Comparison of ENCODE assay signal across 1 cellular context in the genomic region with DNA sequence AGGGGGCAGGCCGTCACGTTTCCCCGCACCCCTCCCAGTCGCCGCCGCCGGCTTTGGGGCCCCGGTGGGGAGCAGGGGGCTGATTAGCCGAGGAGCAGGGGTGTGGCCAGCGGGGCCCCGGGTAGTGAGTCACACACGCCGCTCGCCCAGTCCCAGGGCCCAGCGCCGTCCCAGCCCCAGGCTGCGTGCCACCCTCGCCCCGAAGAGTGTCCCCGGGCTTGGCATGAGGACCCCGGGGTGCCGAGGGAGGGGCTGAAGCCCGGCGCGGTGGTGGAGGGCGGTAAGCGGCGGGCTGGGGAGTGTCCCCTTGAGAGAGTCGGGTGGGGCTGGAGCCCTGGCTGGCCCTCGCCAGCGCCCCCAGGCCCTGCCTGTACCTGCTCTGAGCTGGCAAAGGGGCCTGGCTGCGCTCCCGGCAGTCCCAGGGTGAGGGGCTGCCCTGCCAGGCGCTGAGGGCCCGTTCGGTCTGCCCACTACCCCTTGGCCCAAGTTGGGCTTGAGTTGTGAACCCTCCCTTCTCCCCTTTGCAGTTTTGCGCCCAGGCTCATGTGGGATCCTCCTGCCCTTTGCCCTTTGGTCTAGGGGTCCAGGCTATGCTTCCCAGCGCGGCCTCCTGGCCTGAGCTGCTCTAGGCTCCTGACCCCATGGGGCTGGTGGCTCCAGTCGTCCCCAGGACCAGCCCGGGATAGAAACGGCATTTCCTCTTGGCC.
TF ChIP-seq lines count a peak whose summit lies in the region.

No MANE protein-coding gene starts in this region.

TF ChIP-seq in K562, 482 proteins besides CTCF, POLR2A, EP300 and RAD21 (continued from another document):
- TF ChIP-seq, protein P1, sequence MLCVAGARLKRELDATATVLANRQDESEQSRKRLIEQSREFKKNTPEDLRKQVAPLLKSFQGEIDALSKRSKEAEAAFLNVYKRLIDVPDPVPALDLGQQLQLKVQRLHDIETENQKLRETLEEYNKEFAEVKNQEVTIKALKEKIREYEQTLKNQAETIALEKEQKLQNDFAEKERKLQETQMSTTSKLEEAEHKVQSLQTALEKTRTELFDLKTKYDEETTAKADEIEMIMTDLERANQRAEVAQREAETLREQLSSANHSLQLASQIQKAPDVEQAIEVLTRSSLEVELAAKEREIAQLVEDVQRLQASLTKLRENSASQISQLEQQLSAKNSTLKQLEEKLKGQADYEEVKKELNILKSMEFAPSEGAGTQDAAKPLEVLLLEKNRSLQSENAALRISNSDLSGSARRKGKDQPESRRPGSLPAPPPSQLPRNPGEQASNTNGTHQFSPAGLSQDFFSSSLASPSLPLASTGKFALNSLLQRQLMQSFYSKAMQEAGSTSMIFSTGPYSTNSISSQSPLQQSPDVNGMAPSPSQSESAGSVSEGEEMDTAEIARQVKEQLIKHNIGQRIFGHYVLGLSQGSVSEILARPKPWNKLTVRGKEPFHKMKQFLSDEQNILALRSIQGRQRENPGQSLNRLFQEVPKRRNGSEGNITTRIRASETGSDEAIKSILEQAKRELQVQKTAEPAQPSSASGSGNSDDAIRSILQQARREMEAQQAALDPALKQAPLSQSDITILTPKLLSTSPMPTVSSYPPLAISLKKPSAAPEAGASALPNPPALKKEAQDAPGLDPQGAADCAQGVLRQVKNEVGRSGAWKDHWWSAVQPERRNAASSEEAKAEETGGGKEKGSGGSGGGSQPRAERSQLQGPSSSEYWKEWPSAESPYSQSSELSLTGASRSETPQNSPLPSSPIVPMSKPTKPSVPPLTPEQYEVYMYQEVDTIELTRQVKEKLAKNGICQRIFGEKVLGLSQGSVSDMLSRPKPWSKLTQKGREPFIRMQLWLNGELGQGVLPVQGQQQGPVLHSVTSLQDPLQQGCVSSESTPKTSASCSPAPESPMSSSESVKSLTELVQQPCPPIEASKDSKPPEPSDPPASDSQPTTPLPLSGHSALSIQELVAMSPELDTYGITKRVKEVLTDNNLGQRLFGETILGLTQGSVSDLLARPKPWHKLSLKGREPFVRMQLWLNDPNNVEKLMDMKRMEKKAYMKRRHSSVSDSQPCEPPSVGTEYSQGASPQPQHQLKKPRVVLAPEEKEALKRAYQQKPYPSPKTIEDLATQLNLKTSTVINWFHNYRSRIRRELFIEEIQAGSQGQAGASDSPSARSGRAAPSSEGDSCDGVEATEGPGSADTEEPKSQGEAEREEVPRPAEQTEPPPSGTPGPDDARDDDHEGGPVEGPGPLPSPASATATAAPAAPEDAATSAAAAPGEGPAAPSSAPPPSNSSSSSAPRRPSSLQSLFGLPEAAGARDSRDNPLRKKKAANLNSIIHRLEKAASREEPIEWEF (CRISPR knock-in tag; IDR thresholded peaks at IDR 0.05), result no peak
- no peak for TF ChIP-seq FOXJ3 (CRISPR knock-in tag; IDR thresholded peaks at IDR 0.05)
TF ChIP-seq in K562: peak in this region for 16.
